In the genomic region with DNA sequence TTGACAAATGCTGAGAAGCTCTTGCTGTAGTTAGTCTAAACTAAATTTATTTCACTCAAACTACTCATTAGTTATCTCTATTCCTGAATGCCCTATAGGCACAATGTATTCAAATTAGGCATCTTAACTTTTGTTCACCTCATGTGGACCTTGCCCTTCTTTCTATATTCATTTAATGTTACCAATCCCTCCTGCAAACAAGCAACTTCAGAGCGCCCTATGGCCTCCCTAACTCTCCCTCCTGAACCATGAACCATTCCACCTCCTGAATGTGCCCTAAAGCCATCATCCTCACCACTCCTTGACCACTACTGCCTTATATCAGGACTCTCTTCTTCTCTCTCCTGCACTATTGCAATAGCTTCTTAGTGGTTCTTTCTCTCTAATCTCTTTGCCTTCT, we compare ENCODE assay signal across 28 cellular contexts. TPM values are rescaled to one million over a fixed set of nuclear protein-coding genes. Genes with fewer than 3 reads are reported as not detected.
"Had no signal": no experiment of that assay in that cellular context is flagged by ENCODE, and none has a peak within 500 bp of the region (broad histone marks: within the 10 kb centered on the region; RNA-seq: fewer than 3 reads in every experiment).

No MANE protein-coding gene starts in this region.

- H3K4me3 Mint-ChIP-seq: activated CD4-positive, alpha-beta memory T cell treated with anti-CD3 and anti-CD28 coated beads for 36 hours; activated CD4-positive, alpha-beta T cell treated with anti-CD3 and anti-CD28 coated beads for 36 hours; activated CD4-positive, alpha-beta T cell treated with anti-CD3 and anti-CD28 coated beads, Interleukin-2, amount 10 ng/mL, durations not matched to agents 24 days and 14 days; activated CD8-positive, alpha-beta memory T cell treated with anti-CD3 and anti-CD28 coated beads, Interleukin-2, amount 10 ng/mL, durations not matched to agents 7 days and 5 days; activated CD8-positive, alpha-beta T cell treated with anti-CD3 and anti-CD28 coated beads, Interleukin-2, amount 10 ng/mL, durations not matched to agents 7 days and 5 days; activated naive CD4-positive, alpha-beta T cell treated with anti-CD3 and anti-CD28 coated beads for 36 hours; activated naive CD4-positive, alpha-beta T cell treated with anti-CD3 and anti-CD28 coated beads, Interleukin-2, amount 50 U/mL, for 24 hours; activated naive CD8-positive, alpha-beta T cell treated with anti-CD3 and anti-CD28 coated beads for 36 hours; activated T-helper 1 cell treated with anti-CD3 and anti-CD28 coated beads, Interleukin-12 subunit alpha, Interleukin-12 subunit beta, Interleukin-2, Interleukin-4 antibody, amounts not matched to agents 30 ng/mL and 10 ng/mL and 1 ng/mL, durations not matched to agents 14 hours and 24 hours and 36 hours; brain; central memory CD8-positive, alpha-beta T cell; effector memory CD8-positive, alpha-beta T cell had no signal

- H3K4me3 ChIP-seq: ascending aorta, esophagus muscularis mucosa, gastroesophageal sphincter had no signal

- H3K9me3 ChIP-seq: ascending aorta, esophagus muscularis mucosa, gastroesophageal sphincter had no signal

- ATAC-seq: activated CD4-positive, alpha-beta T cell treated with anti-CD3 and anti-CD28 coated beads for 36 hours; activated CD8-positive, alpha-beta memory T cell treated with anti-CD3 and anti-CD28 coated beads, Interleukin-2, amount 10 ng/mL, durations not matched to agents 7 days and 5 days; activated CD8-positive, alpha-beta T cell treated with anti-CD3 and anti-CD28 coated beads, Interleukin-2, amount 10 ng/mL, durations not matched to agents 7 days and 5 days; effector memory CD8-positive, alpha-beta T cell; gastroesophageal sphincter had no signal

- H3K36me3 Mint-ChIP-seq: activated CD4-positive, alpha-beta memory T cell treated with anti-CD3 and anti-CD28 coated beads for 36 hours; activated naive CD4-positive, alpha-beta T cell treated with anti-CD3 and anti-CD28 coated beads, Interleukin-2, amount 50 U/mL, for 24 hours; activated naive CD8-positive, alpha-beta T cell treated with anti-CD3 and anti-CD28 coated beads for 36 hours; brain had no signal

- H3K36me3 ChIP-seq: ascending aorta, esophagus muscularis mucosa, gastroesophageal sphincter had no signal

- H3K4me1 ChIP-seq: ascending aorta had no signal

- H3K27me3 ChIP-seq: ascending aorta, esophagus muscularis mucosa, gastroesophageal sphincter had no signal

- DNase-seq: activated CD4-positive, alpha-beta memory T cell treated with anti-CD3 and anti-CD28 coated beads for 36 hours; activated CD4-positive, alpha-beta T cell treated with anti-CD3 and anti-CD28 coated beads for 36 hours; activated CD4-positive, alpha-beta T cell treated with anti-CD3 and anti-CD28 coated beads, Interleukin-2, amount 10 ng/mL, durations not matched to agents 24 days and 14 days; activated CD4-positive, CD25-positive, alpha-beta regulatory T cell; activated CD4-positive, CD25-positive, alpha-beta regulatory T cell treated with anti-CD3 and anti-CD28 coated beads, Interleukin-2, amount 50 U/mL, for 72 hours; activated CD8-positive, alpha-beta memory T cell treated with anti-CD3 and anti-CD28 coated beads, Interleukin-2, amount 10 ng/mL, durations not matched to agents 7 days and 5 days; activated CD8-positive, alpha-beta memory T cell treated with anti-CD3 and anti-CD28 coated beads, Interleukin-2, amount 50 U/mL, for 4 hours; activated CD8-positive, alpha-beta T cell treated with anti-CD3 and anti-CD28 coated beads, Interleukin-2, amount 10 ng/mL, durations not matched to agents 7 days and 5 days; activated effector memory CD4-positive, alpha-beta T cell treated with anti-CD3 and anti-CD28 coated beads, Interleukin-2, amount 50 U/mL, for 16 hours; activated naive CD4-positive, alpha-beta T cell treated with anti-CD3 and anti-CD28 coated beads for 36 hours; activated naive CD8-positive, alpha-beta T cell treated with anti-CD3 and anti-CD28 coated beads for 36 hours; activated T-cell treated with anti-CD3 and anti-CD28 coated beads, Interleukin-2, amount 50 U/mL, for 1 hour; activated T-cell treated with anti-CD3 and anti-CD28 coated beads, Interleukin-2, amount 50 U/mL, for 48 hours; cortex of kidney; dermis blood vessel endothelial cell; effector CD4-positive, alpha-beta T cell; effector memory CD8-positive, alpha-beta T cell; erythroblast; T-helper 2 cell had no signal

- H3K27ac Mint-ChIP-seq: activated CD4-positive, alpha-beta memory T cell treated with anti-CD3 and anti-CD28 coated beads for 36 hours; activated CD4-positive, alpha-beta T cell treated with anti-CD3 and anti-CD28 coated beads for 36 hours; activated CD4-positive, alpha-beta T cell treated with anti-CD3 and anti-CD28 coated beads, Interleukin-2, amount 10 ng/mL, durations not matched to agents 24 days and 14 days; activated CD8-positive, alpha-beta memory T cell treated with anti-CD3 and anti-CD28 coated beads, Interleukin-2, amount 10 ng/mL, durations not matched to agents 7 days and 5 days; activated CD8-positive, alpha-beta T cell treated with anti-CD3 and anti-CD28 coated beads, Interleukin-2, amount 10 ng/mL, durations not matched to agents 7 days and 5 days; activated naive CD4-positive, alpha-beta T cell treated with anti-CD3 and anti-CD28 coated beads for 36 hours; activated naive CD4-positive, alpha-beta T cell treated with anti-CD3 and anti-CD28 coated beads, Interleukin-2, amount 50 U/mL, for 24 hours; activated naive CD8-positive, alpha-beta T cell treated with anti-CD3 and anti-CD28 coated beads for 36 hours; activated T-helper 1 cell treated with anti-CD3 and anti-CD28 coated beads, Interleukin-12 subunit alpha, Interleukin-12 subunit beta, Interleukin-2, Interleukin-4 antibody, amounts not matched to agents 30 ng/mL and 10 ng/mL and 1 ng/mL, durations not matched to agents 14 hours and 24 hours and 36 hours; activated T-helper 2 cell treated with anti-CD3 and anti-CD28 coated beads, Interferon-gamma antibody, Interleukin-2, Interleukin-4, amounts not matched to agents 10 μg/mL and 5 μg/mL and 100 μg/mL, durations not matched to agents 14 hours and 24 hours and 36 hours; brain; effector memory CD8-positive, alpha-beta T cell had no signal

- H3K27me3 Mint-ChIP-seq: activated CD4-positive, alpha-beta memory T cell treated with anti-CD3 and anti-CD28 coated beads for 36 hours; activated CD4-positive, alpha-beta T cell treated with anti-CD3 and anti-CD28 coated beads for 36 hours; activated CD4-positive, alpha-beta T cell treated with anti-CD3 and anti-CD28 coated beads, Interleukin-2, amount 10 ng/mL, durations not matched to agents 24 days and 14 days; activated CD8-positive, alpha-beta memory T cell treated with anti-CD3 and anti-CD28 coated beads, Interleukin-2, amount 10 ng/mL, durations not matched to agents 7 days and 5 days; activated naive CD4-positive, alpha-beta T cell treated with anti-CD3 and anti-CD28 coated beads, Interleukin-2, amount 50 U/mL, for 24 hours; activated naive CD8-positive, alpha-beta T cell treated with anti-CD3 and anti-CD28 coated beads for 36 hours; brain; central memory CD8-positive, alpha-beta T cell; effector memory CD8-positive, alpha-beta T cell had no signal

- H3K27ac ChIP-seq: ascending aorta, esophagus muscularis mucosa, gastroesophageal sphincter had no signal

- H3K9me3 Mint-ChIP-seq: activated CD4-positive, alpha-beta memory T cell treated with anti-CD3 and anti-CD28 coated beads for 36 hours; activated CD4-positive, alpha-beta T cell treated with anti-CD3 and anti-CD28 coated beads, Interleukin-2, amount 10 ng/mL, durations not matched to agents 24 days and 14 days; activated naive CD4-positive, alpha-beta T cell treated with anti-CD3 and anti-CD28 coated beads for 36 hours; activated naive CD4-positive, alpha-beta T cell treated with anti-CD3 and anti-CD28 coated beads, Interleukin-2, amount 50 U/mL, for 24 hours; activated naive CD8-positive, alpha-beta T cell treated with anti-CD3 and anti-CD28 coated beads for 36 hours; activated T-helper 1 cell treated with anti-CD3 and anti-CD28 coated beads, Interleukin-12 subunit alpha, Interleukin-12 subunit beta, Interleukin-2, Interleukin-4 antibody, amounts not matched to agents 30 ng/mL and 10 ng/mL and 1 ng/mL, durations not matched to agents 14 hours and 24 hours and 36 hours; activated T-helper 2 cell treated with anti-CD3 and anti-CD28 coated beads, Interferon-gamma antibody, Interleukin-2, Interleukin-4, amounts not matched to agents 10 μg/mL and 5 μg/mL and 100 μg/mL, durations not matched to agents 14 hours and 24 hours and 36 hours; central memory CD8-positive, alpha-beta T cell; effector memory CD8-positive, alpha-beta T cell had no signal

RNA-seq across cellular contexts. Expression of a gene that starts 34.8 kb away (rescaled TPM):
- total RNA-seq: ascending aorta; T-helper 1 cell treated with Interleukin-12 subunit alpha and Interleukin-12 subunit beta and Interleukin-4 antibody, amounts not matched to agents 30 ng/mL and 1 ng/mL, for 36 hours had no signal
